Comparison of ENCODE assay signal across 1 cellular context in the genomic region with DNA sequence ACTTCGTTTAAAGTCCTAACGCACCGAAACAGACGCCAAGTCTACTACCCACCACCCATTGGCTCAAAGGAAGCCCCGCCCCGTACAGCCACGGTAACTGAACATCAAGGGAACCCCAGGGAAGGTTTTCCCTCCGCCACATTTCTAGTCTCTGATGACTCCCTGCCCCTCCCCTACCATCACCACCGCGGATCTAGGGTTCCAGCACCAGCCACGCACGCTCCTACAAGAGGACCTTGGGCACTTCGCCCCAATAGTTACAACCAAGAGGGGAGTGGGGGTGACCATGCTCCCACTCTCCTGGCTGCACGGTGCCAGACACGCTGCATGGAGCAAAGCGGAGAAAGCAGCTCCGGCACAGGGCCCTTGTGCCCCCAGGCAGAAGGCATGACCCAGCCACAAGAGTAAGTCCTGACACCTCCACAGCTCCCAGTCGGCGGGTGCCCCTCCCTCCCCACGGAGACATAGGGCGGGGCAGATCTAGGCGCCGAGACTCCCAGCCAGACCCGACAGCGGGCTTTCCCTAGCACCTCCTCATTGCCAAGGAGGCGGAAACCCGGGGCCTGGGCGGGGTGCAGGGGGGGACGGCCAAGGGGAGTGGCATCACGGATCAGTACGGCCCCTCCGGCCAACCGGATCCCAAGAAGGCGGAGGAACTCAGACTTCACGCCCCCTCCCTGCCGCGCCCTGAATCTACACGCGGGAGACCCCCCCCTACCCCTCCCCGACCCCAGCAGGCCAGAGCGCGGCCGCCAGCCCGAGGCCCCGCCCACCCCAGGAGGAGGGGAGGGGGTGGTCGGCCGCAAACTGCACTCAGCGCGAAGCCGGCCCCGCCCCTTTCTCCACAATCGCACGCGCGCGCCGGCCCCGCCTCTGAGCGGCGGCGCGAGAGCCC.
A peak's percentile ranks its signal among the peaks of the same experiment; 100 is the strongest.
TF ChIP-seq lines count a peak whose summit lies in the region.

No MANE protein-coding gene starts in this region.

TF ChIP-seq in HEK293, 187 proteins besides CTCF, POLR2A, EP300 and RAD21 (continued from another document and continues in another):
- TF ChIP-seq, protein P1, sequence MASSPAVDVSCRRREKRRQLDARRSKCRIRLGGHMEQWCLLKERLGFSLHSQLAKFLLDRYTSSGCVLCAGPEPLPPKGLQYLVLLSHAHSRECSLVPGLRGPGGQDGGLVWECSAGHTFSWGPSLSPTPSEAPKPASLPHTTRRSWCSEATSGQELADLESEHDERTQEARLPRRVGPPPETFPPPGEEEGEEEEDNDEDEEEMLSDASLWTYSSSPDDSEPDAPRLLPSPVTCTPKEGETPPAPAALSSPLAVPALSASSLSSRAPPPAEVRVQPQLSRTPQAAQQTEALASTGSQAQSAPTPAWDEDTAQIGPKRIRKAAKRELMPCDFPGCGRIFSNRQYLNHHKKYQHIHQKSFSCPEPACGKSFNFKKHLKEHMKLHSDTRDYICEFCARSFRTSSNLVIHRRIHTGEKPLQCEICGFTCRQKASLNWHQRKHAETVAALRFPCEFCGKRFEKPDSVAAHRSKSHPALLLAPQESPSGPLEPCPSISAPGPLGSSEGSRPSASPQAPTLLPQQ (tag by site-specific recombination; IDR thresholded peaks at IDR 0.05) = peak; percentile 68
- TF ChIP-seq, protein P2, sequence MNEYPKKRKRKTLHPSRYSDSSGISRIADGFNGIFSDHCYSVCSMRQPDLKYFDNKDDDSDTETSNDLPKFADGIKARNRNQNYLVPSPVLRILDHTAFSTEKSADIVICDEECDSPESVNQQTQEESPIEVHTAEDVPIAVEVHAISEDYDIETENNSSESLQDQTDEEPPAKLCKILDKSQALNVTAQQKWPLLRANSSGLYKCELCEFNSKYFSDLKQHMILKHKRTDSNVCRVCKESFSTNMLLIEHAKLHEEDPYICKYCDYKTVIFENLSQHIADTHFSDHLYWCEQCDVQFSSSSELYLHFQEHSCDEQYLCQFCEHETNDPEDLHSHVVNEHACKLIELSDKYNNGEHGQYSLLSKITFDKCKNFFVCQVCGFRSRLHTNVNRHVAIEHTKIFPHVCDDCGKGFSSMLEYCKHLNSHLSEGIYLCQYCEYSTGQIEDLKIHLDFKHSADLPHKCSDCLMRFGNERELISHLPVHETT (tag by site-specific recombination; IDR thresholded peaks at IDR 0.05) = peak; percentile 38; the same call in 1 of the 2 replicates
- no peak for TF ChIP-seq ZNF354C (tag by site-specific recombination; IDR thresholded peaks at IDR 0.05; ENCODE audit: borderline replicate concordance, low read depth)
- TF ChIP-seq ZNF266 (tag by site-specific recombination; IDR thresholded peaks at IDR 0.05; ENCODE audit: low read depth) = no peak
- no peak for TF ChIP-seq ZNF558 (tag by site-specific recombination; IDR thresholded peaks at IDR 0.05)
- TF ChIP-seq, protein P3, sequence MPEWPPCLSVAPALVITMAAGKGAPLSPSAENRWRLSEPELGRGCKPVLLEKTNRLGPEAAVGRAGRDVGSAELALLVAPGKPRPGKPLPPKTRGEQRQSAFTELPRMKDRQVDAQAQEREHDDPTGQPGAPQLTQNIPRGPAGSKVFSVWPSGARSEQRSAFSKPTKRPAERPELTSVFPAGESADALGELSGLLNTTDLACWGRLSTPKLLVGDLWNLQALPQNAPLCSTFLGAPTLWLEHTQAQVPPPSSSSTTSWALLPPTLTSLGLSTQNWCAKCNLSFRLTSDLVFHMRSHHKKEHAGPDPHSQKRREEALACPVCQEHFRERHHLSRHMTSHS (tag by site-specific recombination; IDR thresholded peaks at IDR 0.05) = no peak
- TF ChIP-seq, protein P4, sequence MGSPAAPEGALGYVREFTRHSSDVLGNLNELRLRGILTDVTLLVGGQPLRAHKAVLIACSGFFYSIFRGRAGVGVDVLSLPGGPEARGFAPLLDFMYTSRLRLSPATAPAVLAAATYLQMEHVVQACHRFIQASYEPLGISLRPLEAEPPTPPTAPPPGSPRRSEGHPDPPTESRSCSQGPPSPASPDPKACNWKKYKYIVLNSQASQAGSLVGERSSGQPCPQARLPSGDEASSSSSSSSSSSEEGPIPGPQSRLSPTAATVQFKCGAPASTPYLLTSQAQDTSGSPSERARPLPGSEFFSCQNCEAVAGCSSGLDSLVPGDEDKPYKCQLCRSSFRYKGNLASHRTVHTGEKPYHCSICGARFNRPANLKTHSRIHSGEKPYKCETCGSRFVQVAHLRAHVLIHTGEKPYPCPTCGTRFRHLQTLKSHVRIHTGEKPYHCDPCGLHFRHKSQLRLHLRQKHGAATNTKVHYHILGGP (tag by site-specific recombination; IDR thresholded peaks at IDR 0.05) = no peak
- no peak for TF ChIP-seq ZSCAN30 (tag by site-specific recombination; IDR thresholded peaks at IDR 0.05)
- no peak for TF ChIP-seq ZNF138 (tag by site-specific recombination; IDR thresholded peaks at IDR 0.05; ENCODE audit: borderline replicate concordance)
- TF ChIP-seq, protein P5, sequence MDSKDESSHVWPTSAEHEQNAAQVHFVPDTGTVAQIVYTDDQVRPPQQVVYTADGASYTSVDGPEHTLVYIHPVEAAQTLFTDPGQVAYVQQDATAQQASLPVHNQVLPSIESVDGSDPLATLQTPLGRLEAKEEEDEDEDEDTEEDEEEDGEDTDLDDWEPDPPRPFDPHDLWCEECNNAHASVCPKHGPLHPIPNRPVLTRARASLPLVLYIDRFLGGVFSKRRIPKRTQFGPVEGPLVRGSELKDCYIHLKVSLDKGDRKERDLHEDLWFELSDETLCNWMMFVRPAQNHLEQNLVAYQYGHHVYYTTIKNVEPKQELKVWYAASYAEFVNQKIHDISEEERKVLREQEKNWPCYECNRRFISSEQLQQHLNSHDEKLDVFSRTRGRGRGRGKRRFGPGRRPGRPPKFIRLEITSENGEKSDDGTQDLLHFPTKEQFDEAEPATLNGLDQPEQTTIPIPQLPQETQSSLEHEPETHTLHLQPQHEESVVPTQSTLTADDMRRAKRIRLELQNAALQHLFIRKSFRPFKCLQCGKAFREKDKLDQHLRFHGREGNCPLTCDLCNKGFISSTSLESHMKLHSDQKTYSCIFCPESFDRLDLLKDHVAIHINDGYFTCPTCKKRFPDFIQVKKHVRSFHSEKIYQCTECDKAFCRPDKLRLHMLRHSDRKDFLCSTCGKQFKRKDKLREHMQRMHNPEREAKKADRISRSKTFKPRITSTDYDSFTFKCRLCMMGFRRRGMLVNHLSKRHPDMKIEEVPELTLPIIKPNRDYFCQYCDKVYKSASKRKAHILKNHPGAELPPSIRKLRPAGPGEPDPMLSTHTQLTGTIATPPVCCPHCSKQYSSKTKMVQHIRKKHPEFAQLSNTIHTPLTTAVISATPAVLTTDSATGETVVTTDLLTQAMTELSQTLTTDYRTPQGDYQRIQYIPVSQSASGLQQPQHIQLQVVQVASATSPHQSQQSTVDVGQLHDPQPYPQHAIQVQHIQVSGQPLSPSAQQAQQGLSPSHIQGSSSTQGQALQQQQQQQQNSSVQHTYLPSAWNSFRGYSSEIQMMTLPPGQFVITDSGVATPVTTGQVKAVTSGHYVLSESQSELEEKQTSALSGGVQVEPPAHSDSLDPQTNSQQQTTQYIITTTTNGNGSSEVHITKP (tag by site-specific recombination; IDR thresholded peaks at IDR 0.05) = peak; percentile 98
- TF ChIP-seq, protein P6, sequence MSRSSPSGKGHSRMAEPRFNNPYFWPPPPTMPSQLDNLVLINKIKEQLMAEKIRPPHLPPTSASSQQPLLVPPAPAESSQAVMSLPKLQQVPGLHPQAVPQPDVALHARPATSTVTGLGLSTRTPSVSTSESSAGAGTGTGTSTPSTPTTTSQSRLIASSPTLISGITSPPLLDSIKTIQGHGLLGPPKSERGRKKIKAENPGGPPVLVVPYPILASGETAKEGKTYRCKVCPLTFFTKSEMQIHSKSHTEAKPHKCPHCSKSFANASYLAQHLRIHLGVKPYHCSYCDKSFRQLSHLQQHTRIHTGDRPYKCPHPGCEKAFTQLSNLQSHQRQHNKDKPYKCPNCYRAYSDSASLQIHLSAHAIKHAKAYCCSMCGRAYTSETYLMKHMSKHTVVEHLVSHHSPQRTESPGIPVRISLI (tag by site-specific recombination; IDR thresholded peaks at IDR 0.05) = no peak
- no peak; the same call in 1 of the 2 replicates for TF ChIP-seq ZFHX2 (tag by site-specific recombination; conservative IDR thresholded peaks at IDR 0.05)
- no peak for TF ChIP-seq ZNF239 (tag by site-specific recombination; IDR thresholded peaks at IDR 0.05)
- TF ChIP-seq ZNF561 (tag by site-specific recombination; IDR thresholded peaks at IDR 0.05; ENCODE audit: borderline replicate concordance) = peak; percentile 29; the same call in 1 of the 2 replicates
- no peak for TF ChIP-seq SALL2 (tag by site-specific recombination; IDR thresholded peaks at IDR 0.05; ENCODE audit: borderline replicate concordance)
- no peak for TF ChIP-seq ZNF211 (tag by site-specific recombination; IDR thresholded peaks at IDR 0.05; ENCODE audit: low read depth)
- TF ChIP-seq HOXC10 (CRISPR knock-in tag; IDR thresholded peaks at IDR 0.05) = no peak
- peak; percentile 96 for TF ChIP-seq GLIS2 (tag by site-specific recombination; IDR thresholded peaks at IDR 0.05)
- no peak for TF ChIP-seq RBAK (tag by site-specific recombination; IDR thresholded peaks at IDR 0.05)
- TF ChIP-seq KLF10 (tag by site-specific recombination; IDR thresholded peaks at IDR 0.05) = peak; percentile 83
- TF ChIP-seq ZNF416 (tag by site-specific recombination; IDR thresholded peaks at IDR 0.05) = no peak
- TF ChIP-seq TRIM28 (IDR thresholded peaks at IDR 0.05; ENCODE audit: borderline replicate concordance, low read length) = peak; percentile 49; the same call in 1 of the 2 replicates
- TF ChIP-seq, protein P7, sequence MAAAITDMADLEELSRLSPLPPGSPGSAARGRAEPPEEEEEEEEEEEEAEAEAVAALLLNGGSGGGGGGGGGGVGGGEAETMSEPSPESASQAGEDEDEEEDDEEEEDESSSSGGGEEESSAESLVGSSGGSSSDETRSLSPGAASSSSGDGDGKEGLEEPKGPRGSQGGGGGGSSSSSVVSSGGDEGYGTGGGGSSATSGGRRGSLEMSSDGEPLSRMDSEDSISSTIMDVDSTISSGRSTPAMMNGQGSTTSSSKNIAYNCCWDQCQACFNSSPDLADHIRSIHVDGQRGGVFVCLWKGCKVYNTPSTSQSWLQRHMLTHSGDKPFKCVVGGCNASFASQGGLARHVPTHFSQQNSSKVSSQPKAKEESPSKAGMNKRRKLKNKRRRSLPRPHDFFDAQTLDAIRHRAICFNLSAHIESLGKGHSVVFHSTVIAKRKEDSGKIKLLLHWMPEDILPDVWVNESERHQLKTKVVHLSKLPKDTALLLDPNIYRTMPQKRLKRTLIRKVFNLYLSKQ (tag by site-specific recombination; IDR thresholded peaks at IDR 0.05; ENCODE audit: borderline replicate concordance) = no peak
- peak; percentile 82 for TF ChIP-seq SP2 (tag by site-specific recombination; IDR thresholded peaks at IDR 0.05)
- peak; percentile 100 for TF ChIP-seq ZNF600 (tag by site-specific recombination; IDR thresholded peaks at IDR 0.05)
- TF ChIP-seq ZNF133 (tag by site-specific recombination; IDR thresholded peaks at IDR 0.05) = no peak
- TF ChIP-seq ZNF514 (tag by site-specific recombination; IDR thresholded peaks at IDR 0.05) = no peak
- no peak for TF ChIP-seq ZNF529 (tag by site-specific recombination; IDR thresholded peaks at IDR 0.05; ENCODE audit: insufficient replicate concordance)
- no peak for TF ChIP-seq ZNF140 (tag by site-specific recombination; IDR thresholded peaks at IDR 0.05)
- TF ChIP-seq ZNF391 (tag by site-specific recombination; IDR thresholded peaks at IDR 0.05; ENCODE audit: borderline replicate concordance, low read depth) = peak; percentile 85; the same call in 1 of the 2 replicates
- TF ChIP-seq, protein P8, sequence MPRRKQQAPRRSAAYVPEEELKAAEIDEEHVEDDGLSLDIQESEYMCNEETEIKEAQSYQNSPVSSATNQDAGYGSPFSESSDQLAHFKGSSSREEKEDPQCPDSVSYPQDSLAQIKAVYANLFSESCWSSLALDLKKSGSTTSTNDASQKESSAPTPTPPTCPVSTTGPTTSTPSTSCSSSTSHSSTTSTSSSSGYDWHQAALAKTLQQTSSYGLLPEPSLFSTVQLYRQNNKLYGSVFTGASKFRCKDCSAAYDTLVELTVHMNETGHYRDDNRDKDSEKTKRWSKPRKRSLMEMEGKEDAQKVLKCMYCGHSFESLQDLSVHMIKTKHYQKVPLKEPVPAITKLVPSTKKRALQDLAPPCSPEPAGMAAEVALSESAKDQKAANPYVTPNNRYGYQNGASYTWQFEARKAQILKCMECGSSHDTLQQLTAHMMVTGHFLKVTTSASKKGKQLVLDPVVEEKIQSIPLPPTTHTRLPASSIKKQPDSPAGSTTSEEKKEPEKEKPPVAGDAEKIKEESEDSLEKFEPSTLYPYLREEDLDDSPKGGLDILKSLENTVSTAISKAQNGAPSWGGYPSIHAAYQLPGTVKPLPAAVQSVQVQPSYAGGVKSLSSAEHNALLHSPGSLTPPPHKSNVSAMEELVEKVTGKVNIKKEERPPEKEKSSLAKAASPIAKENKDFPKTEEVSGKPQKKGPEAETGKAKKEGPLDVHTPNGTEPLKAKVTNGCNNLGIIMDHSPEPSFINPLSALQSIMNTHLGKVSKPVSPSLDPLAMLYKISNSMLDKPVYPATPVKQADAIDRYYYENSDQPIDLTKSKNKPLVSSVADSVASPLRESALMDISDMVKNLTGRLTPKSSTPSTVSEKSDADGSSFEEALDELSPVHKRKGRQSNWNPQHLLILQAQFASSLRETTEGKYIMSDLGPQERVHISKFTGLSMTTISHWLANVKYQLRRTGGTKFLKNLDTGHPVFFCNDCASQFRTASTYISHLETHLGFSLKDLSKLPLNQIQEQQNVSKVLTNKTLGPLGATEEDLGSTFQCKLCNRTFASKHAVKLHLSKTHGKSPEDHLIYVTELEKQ (tag by site-specific recombination; IDR thresholded peaks at IDR 0.05; ENCODE audit: borderline replicate concordance) = no peak
- no peak for TF ChIP-seq SCRT2 (tag by site-specific recombination; IDR thresholded peaks at IDR 0.05)
- no peak for TF ChIP-seq ZNF777 (tag by site-specific recombination; IDR thresholded peaks at IDR 0.05; ENCODE audit: borderline replicate concordance)
- TF ChIP-seq KLF8 (tag by site-specific recombination; IDR thresholded peaks at IDR 0.05) = peak; percentile 90
- TF ChIP-seq GLI2 (tag by site-specific recombination; IDR thresholded peaks at IDR 0.05; ENCODE audit: borderline replicate concordance, low read depth) = no peak
- no peak for TF ChIP-seq ZNF664 (tag by site-specific recombination; IDR thresholded peaks at IDR 0.05)
- TF ChIP-seq ZNF146 (tag by site-specific recombination; IDR thresholded peaks at IDR 0.05) = no peak
- TF ChIP-seq ZNF324 (tag by site-specific recombination; IDR thresholded peaks at IDR 0.05) = peak; percentile 92
- peak; percentile 90 for TF ChIP-seq ZNF335 (tag by site-specific recombination; conservative IDR thresholded peaks at IDR 0.05)
- TF ChIP-seq, protein P9, sequence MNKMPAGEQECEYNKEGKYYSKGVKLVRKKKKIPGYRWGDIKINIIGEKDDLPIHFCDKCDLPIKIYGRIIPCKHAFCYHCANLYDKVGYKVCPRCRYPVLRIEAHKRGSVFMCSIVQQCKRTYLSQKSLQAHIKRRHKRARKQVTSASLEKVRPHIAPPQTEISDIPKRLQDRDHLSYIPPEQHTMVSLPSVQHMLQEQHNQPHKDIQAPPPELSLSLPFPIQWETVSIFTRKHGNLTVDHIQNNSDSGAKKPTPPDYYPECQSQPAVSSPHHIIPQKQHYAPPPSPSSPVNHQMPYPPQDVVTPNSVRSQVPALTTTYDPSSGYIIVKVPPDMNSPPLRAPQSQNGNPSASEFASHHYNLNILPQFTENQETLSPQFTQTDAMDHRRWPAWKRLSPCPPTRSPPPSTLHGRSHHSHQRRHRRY (tag by site-specific recombination; IDR thresholded peaks at IDR 0.05) = no peak
- TF ChIP-seq ZNF202 (tag by site-specific recombination; IDR thresholded peaks at IDR 0.05; ENCODE audit: borderline replicate concordance) = no peak
- peak; percentile 63; the same call in 1 of the 2 replicates for TF ChIP-seq ZNF76 (tag by site-specific recombination; IDR thresholded peaks at IDR 0.05; ENCODE audit: borderline replicate concordance, low read depth)
- no peak for TF ChIP-seq ZNF792 (tag by site-specific recombination; IDR thresholded peaks at IDR 0.05)
- TF ChIP-seq ZNF530 (tag by site-specific recombination; IDR thresholded peaks at IDR 0.05; ENCODE audit: low read depth) = no peak
- no peak for TF ChIP-seq ZNF114 (tag by site-specific recombination; IDR thresholded peaks at IDR 0.05)
